Comparison of ENCODE assay signal across 14 cellular contexts in the genomic region with DNA sequence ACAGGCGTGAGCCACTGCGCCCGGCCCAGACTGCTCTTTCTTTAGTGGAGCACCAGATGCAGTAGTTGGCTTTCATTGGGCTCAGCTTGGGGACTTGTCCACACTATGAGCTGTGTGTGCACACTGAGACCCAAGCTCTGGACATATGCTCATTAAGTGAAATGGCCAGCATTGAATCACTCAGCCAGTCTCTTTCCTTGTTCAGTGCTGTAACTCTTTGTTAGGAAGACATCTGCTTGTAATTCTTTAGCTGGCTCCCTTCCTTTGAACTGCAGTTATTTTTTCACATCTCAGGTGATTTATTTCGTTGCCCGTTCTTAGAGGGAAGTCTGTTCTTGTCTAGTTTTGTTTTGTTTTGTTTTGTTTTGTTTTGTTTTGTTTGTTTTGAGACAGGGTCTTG.
A peak's percentile ranks its signal among the peaks of the same experiment; 100 is the strongest.
DNase-seq lines count a peak whose midpoint lies in the region; ATAC-seq and TF ChIP-seq lines count a peak whose summit lies in the region.
"Had no signal": no experiment of that assay in that cellular context is flagged by ENCODE, and none has a peak within 500 bp of the region (broad histone marks: within the 10 kb centered on the region; RNA-seq: fewer than 3 reads in every experiment).

No MANE protein-coding gene starts in this region.

- no peak overlapping the region for H3K18ac ChIP-seq in mesenchymal stem cell (ENCODE audit: low read depth in 1 of 2, low read length in 2 of 2)

- no peak overlapping the region for H3K9ac ChIP-seq in skeletal muscle tissue (ENCODE audit: low read depth in 1 of 3, low read length in 3 of 3)
- H3K9ac ChIP-seq in mesenchymal stem cell (ENCODE audit: low read length) = no peak overlapping the region

- H3K9me3 ChIP-seq in skeletal muscle tissue (ENCODE audit: control insufficient read depth in 3 of 3, low read length in 3 of 3) (no peaks in the 10 kb centered on the region), mesenchymal stem cell (ENCODE audit: control insufficient read depth, low read length) (peaks cover 30% of the 10 kb centered on the region)

- no peak overlapping the region for H3K23ac ChIP-seq in mesenchymal stem cell (ENCODE audit: low read length in 2 of 2)

- no peak overlapping the region for H3K4me3 Mint-ChIP-seq in activated T-cell treated with anti-CD3 and anti-CD28 coated beads, Interleukin-2, amount 50 U/mL, for 72 hours

- no peak overlapping the region for H2BK12ac ChIP-seq in mesenchymal stem cell (ENCODE audit: low read length in 2 of 2)

- H3K27ac Mint-ChIP-seq in activated T-cell treated with anti-CD3 and anti-CD28 coated beads, Interleukin-2, amount 50 U/mL, for 72 hours = peak overlapping the region; percentile 39

- no peak overlapping the region for H2BK5ac ChIP-seq in mesenchymal stem cell (ENCODE audit: low read depth, low read length, poor library complexity, severe bottlenecking)

- H3K27ac ChIP-seq in RWPE1 (peak overlapping the region; percentile 29; the same call in 1 of the 2 replicates), epithelial cell of prostate (peak overlapping the region; percentile 95), skeletal muscle tissue (ENCODE audit: low read depth, low read length) (peak overlapping the region; percentile 62), mesenchymal stem cell (ENCODE audit: low read length, poor library complexity, severe bottlenecking) (no peak overlapping the region)

- no peaks in the 10 kb centered on the region for H3K27me3 Mint-ChIP-seq in activated T-cell treated with anti-CD3 and anti-CD28 coated beads, Interleukin-2, amount 50 U/mL, for 72 hours (ENCODE audit: low read depth)
- H3K27me3 Mint-ChIP-seq: CD4-positive, CD25-positive, alpha-beta regulatory T cell had no signal

- H3K4me3 ChIP-seq in skeletal muscle tissue (ENCODE audit: low read length in 3 of 3) (no peak overlapping the region), mesenchymal stem cell (ENCODE audit: insufficient read depth in 1 of 2, low read depth in 1 of 2, low read length in 2 of 2) (no peak overlapping the region)

- DNase-seq in activated T-cell treated with anti-CD3 and anti-CD28 coated beads, Interleukin-2, amount 50 U/mL, for 72 hours = no peak
- DNase-seq in activated T-cell treated with anti-CD3 and anti-CD28 coated beads for 4 hours (no peak), RWPE1 (ENCODE audit: low spot score) (no peak), epithelial cell of prostate (ENCODE audit: low read depth, low spot score) (no peak), mesenchymal stem cell (no peak), NCI-H2227 treated with DMSO at 0.1 percent for 48 hours (lab: John Stamatoyannopoulos, UW) (no peak), HuH-7 (ENCODE audit: low spot score) (no peak)
- DNase-seq: CD4-positive, CD25-positive, alpha-beta regulatory T cell; DMS79 treated with DMSO at 0.1 percent for 48 hours; MV-4-11; NCI-H1436; NCI-H2081; NCI-H526 had no signal

- H3K9me3 Mint-ChIP-seq in activated T-cell treated with anti-CD3 and anti-CD28 coated beads, Interleukin-2, amount 50 U/mL, for 72 hours = peaks cover 10% of the 10 kb centered on the region in 2 donors

- H3K36me3 ChIP-seq in skeletal muscle tissue (ENCODE audit: control insufficient read depth in 3 of 3, insufficient read depth in 3 of 3, low read length in 3 of 3) = no peaks in the 10 kb centered on the region
- H3K36me3 ChIP-seq in mesenchymal stem cell (ENCODE audit: control insufficient read depth in 1 of 2, insufficient read depth in 2 of 2, low read depth in 1 of 2, low read length in 2 of 2) = peaks cover 9 to 78% of the 10 kb centered on the region in 2 experiments

- no peak overlapping the region for H3K14ac ChIP-seq in mesenchymal stem cell (ENCODE audit: low read length in 2 of 2)

- H3K4me1 Mint-ChIP-seq in activated T-cell treated with anti-CD3 and anti-CD28 coated beads, Interleukin-2, amount 50 U/mL, for 72 hours (ENCODE audit: low read depth) = peaks cover 62% of the 10 kb centered on the region

- POLR2A ChIA-PET in RWPE1 (lab: Yijun Ruan, JAX; ENCODE audit: low non-redundant PET) = no interaction called here

- H3K79me1 ChIP-seq in mesenchymal stem cell (replicated peaks; ENCODE audit: low read length, poor library complexity, severe bottlenecking) = peaks cover 12% of the 10 kb centered on the region

- H3K4me2 ChIP-seq in mesenchymal stem cell (ENCODE audit: low read length, poor library complexity, severe bottlenecking) = no peak overlapping the region

- no peak overlapping the region for H2BK120ac ChIP-seq in mesenchymal stem cell (ENCODE audit: low read depth, low read length)

- H4K8ac ChIP-seq in mesenchymal stem cell (ENCODE audit: low read length) = no peak overlapping the region

- no peak overlapping the region for H2BK15ac ChIP-seq in mesenchymal stem cell (ENCODE audit: low read depth, poor library complexity, severe bottlenecking)

- H3K27me3 ChIP-seq in skeletal muscle tissue (ENCODE audit: control insufficient read depth in 3 of 3, insufficient read depth in 3 of 3, low read length in 3 of 3) (no peaks in the 10 kb centered on the region), mesenchymal stem cell (ENCODE audit: control insufficient read depth in 1 of 2, insufficient read depth in 1 of 2, low read length in 2 of 2) (no peaks in the 10 kb centered on the region)

- CTCF ChIA-PET in RWPE1 (lab: Yijun Ruan, JAX) = no interaction called here

- H3K4me1 ChIP-seq in skeletal muscle tissue (ENCODE audit: control insufficient read depth in 3 of 3, insufficient read depth in 3 of 3, low read length in 3 of 3) = peaks cover 25 to 51% (median 35%) of the 10 kb centered on the region in 3 donors
- H3K4me1 ChIP-seq in mesenchymal stem cell (ENCODE audit: control insufficient read depth, insufficient read depth, low read depth, low read length) = peaks cover 10% of the 10 kb centered on the region

- peaks cover 33 to 59% of the 10 kb centered on the region in 2 donors for H3K36me3 Mint-ChIP-seq in activated T-cell treated with anti-CD3 and anti-CD28 coated beads, Interleukin-2, amount 50 U/mL, for 72 hours (ENCODE audit: insufficient read depth in 2 of 2)

- no peak for TF ChIP-seq CTCF in RWPE1 (conservative IDR thresholded peaks at IDR 0.05; ENCODE audit: low read depth)

- H3K4ac ChIP-seq in mesenchymal stem cell (ENCODE audit: low read depth in 1 of 2, low read length in 2 of 2) = no peak overlapping the region

- WGBS in mesenchymal stem cell = 94% methylated on average over 5 of the region's 5 CpGs

- ATAC-seq in activated T-cell treated with anti-CD3 and anti-CD28 coated beads, Interleukin-2, amount 50 U/mL, for 72 hours (replicated peaks in 1 of 2) = no peak

- H2AFZ ChIP-seq in mesenchymal stem cell (ENCODE audit: low read depth, low read length) = no peak overlapping the region

- H4K91ac ChIP-seq in mesenchymal stem cell (ENCODE audit: low read length) = no peak overlapping the region

- H2AK5ac ChIP-seq in mesenchymal stem cell (ENCODE audit: low read length, severe bottlenecking) = no peak overlapping the region
